19 cellular contexts compared by ENCODE assay signal in the genomic region with DNA sequence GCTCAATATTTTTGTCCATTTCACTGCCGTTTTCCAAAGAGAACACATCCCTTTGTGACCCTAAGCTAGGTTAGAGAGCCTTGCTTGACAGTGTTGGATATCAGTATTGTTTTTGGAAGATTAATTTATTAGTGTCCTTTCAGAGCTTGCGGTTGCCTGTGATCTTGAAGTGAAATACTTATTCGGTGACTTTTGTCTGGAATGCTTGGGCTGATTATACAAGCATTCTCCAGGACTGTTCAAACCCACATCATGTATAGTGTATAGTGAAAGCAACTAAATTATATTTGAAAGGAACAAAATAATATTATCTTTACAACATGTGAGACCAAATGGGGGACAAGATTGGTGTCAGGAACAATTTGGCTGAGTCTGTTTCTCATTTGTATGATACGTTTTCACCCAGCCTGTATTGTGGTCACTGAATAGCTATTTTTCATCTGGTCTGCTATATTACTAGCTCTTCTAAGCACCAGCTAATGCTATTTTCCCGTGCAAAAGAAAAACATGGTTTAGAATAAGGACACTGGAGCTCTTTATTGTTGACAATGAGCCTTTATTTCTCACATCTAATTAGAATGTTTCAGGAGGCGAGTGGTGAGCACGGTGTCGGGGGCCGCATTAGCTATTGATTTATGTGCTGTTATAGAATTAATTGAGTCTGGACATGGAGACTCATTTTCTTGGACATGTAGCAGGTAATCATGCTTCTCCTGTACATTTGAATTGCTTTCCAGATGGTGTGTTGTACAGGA.
DNase-seq lines count a peak whose midpoint lies in the region; ATAC-seq, FAIRE-seq and TF ChIP-seq lines count a peak whose summit lies in the region.
"Had no signal": no experiment of that assay in that cellular context is flagged by ENCODE, and none has a peak within 500 bp of the region (broad histone marks: within the 10 kb centered on the region; RNA-seq: fewer than 3 reads in every experiment).

No MANE protein-coding gene starts in this region.

- H4K20me1 ChIP-seq in IMR-90 (ENCODE audit: insufficient read depth, low read length) (0 out of 2 replicates have a peak, but pooled peaks cover 13% of the 10 kb centered on the region), astrocyte (ENCODE audit: insufficient read depth, low read length) (peaks cover 8% of the 10 kb centered on the region)

- H2AK5ac ChIP-seq in IMR-90 (ENCODE audit: low read depth, low read length): no peak overlapping the region

- no peak overlapping the region for H3K4ac ChIP-seq in IMR-90 (ENCODE audit: low read depth, low read length)

- H3K27ac Mint-ChIP-seq in astrocyte (ENCODE audit: unreplicated experiment): no peak overlapping the region

- H4K5ac ChIP-seq in IMR-90 (ENCODE audit: low read depth, low read length): no peak overlapping the region

- BruUV-seq in IMR-90 (replicated peaks; lab: Mats Ljungman, UMichigan): no TSS peak

- no peaks in the 10 kb centered on the region for H3K9me3 Mint-ChIP-seq in astrocyte (ENCODE audit: unreplicated experiment)
- H3K9me3 Mint-ChIP-seq: stimulated activated naive CD8-positive, alpha-beta T cell treated with anti-CD3 and anti-CD28 coated beads, Interleukin-15, Interleukin-2, amounts not matched to agents 100 ng/mL and 50 ng/mL, for 24 hours had no signal

- no CpG with 5 or more reads among the region's 9 CpGs for WGBS in IMR-90 (ENCODE audit: extremely low coverage in 2 of 2, insufficient read length in 1 of 2), 2 experiments

- H2AK9ac ChIP-seq in IMR-90 (replicated peaks; ENCODE audit: low read depth, low read length, poor library complexity): no peak overlapping the region

- no peaks in the 10 kb centered on the region for H3K36me3 ChIP-seq in IMR-90 (ENCODE audit: control insufficient read depth, insufficient read depth, low read length)
- H3K36me3 ChIP-seq in astrocyte (ENCODE audit: insufficient read depth, low read length): no peaks in the 10 kb centered on the region
- H3K36me3 ChIP-seq: cardiac muscle cell, gastrocnemius medialis, vagina had no signal

- H3K4me3 ChIP-seq in IMR-90 (ENCODE audit: insufficient read depth, low read depth, low read length) (no peak overlapping the region), astrocyte (ENCODE audit: insufficient read depth, low read depth, low read length) (peak overlapping the region; percentile 15), retinal pigment epithelial cell (ENCODE audit: low read length) (no peak overlapping the region)
- H3K4me3 ChIP-seq: cardiac muscle cell, gastrocnemius medialis, vagina had no signal

- H3K4me1 Mint-ChIP-seq in astrocyte (ENCODE audit: low read depth, unreplicated experiment): peaks cover 34% of the 10 kb centered on the region

- intact Hi-C loops in IMR-90 (cut with micrococcal nuclease): no loop called here

- no peak overlapping the region for H3K27ac ChIP-seq in IMR-90 (ENCODE audit: insufficient read depth, low read length)
- peak overlapping the region; percentile 73 for H3K27ac ChIP-seq in astrocyte (ENCODE audit: low read depth, low read length)
- H3K27ac ChIP-seq: cardiac muscle cell, gastrocnemius medialis, vagina had no signal

- dilution Hi-C loops in IMR-90 (cut with HindIII; ENCODE audit: low sequenced_read_pairs, unreplicated experiment): no loop called here

- no peak overlapping the region for H4K8ac ChIP-seq in IMR-90 (ENCODE audit: low read depth in 2 of 2, low read length in 2 of 2)

- no peak for FAIRE-seq in astrocyte (lab: Jason Lieb, UNC)
- FAIRE-seq: HepG2 had no signal

- H3K9me3 ChIP-seq in IMR-90 (ENCODE audit: control insufficient read depth, insufficient read depth, low read length) (no peaks in the 10 kb centered on the region), astrocyte (ENCODE audit: insufficient read depth, low read depth, low read length) (no peaks in the 10 kb centered on the region)
- H3K9me3 ChIP-seq: Caco-2, gastrocnemius medialis, vagina had no signal

- POLR2A ChIA-PET in IMR-90 (lab: Charles Lee; ENCODE audit: unreplicated experiment): interaction anchor here (0.5 kb wide), 1 partner anchor 15 kb away, joined by 3 read pairs; no protein-coding TSS in a partner anchor

- H3K36me3 Mint-ChIP-seq in astrocyte (ENCODE audit: low read depth, unreplicated experiment): no peaks in the 10 kb centered on the region

- no peaks in the 10 kb centered on the region for H3K27me3 Mint-ChIP-seq in astrocyte (ENCODE audit: low read depth, unreplicated experiment)
- H3K27me3 Mint-ChIP-seq: stimulated activated naive CD8-positive, alpha-beta T cell treated with anti-CD3 and anti-CD28 coated beads, Interleukin-15, Interleukin-2, amounts not matched to agents 100 ng/mL and 50 ng/mL, for 24 hours had no signal

- peaks cover 10 to 29% of the 10 kb centered on the region in 2 experiments for H3K79me1 ChIP-seq in IMR-90 (ENCODE audit: low read depth in 1 of 2, low read length in 2 of 2)

- H3K4me1 ChIP-seq in IMR-90 (ENCODE audit: control insufficient read depth, insufficient read depth, low read length): peaks cover 15% of the 10 kb centered on the region; the same call in 1 of the 2 replicates
- peaks cover 45% of the 10 kb centered on the region for H3K4me1 ChIP-seq in astrocyte (ENCODE audit: insufficient read depth, low read length)
- H3K4me1 ChIP-seq: Caco-2, gastrocnemius medialis, vagina had no signal

- DNase-seq in IMR-90 (peak; percentile 69), astrocyte (ENCODE audit: low read depth) (peak; percentile 90), foreskin melanocyte (peak; percentile 78), retinal pigment epithelial cell (ENCODE audit: low read depth) (peak; percentile 73), NCI-H146 (lab: John Stamatoyannopoulos, UW) (no peak), KBM-7 (no peak), AML-193 (lab: John Stamatoyannopoulos, UW) (no peak)
- DNase-seq: activated CD4-positive, CD25-positive, alpha-beta regulatory T cell treated with anti-CD3 and anti-CD28 coated beads, Interleukin-2, amount 50 U/mL, for 72 hours; activated naive CD4-positive, alpha-beta T cell; Caco-2; gastrocnemius medialis; GDM1; mesendoderm; occipital lobe had no signal

- in situ Hi-C loops in IMR-90 (cut with MboI; ENCODE audit: low sequenced_read_pairs) (no loop called here), KBM-7 (cut with MboI; ENCODE audit: low pct_unique_long_range_greater_than_20kb, low sequenced_read_pairs) (loop anchor here (25.0 kb wide), 1 partner anchor 107 kb away; no protein-coding TSS in a partner anchor)

- TF ChIP-seq POLR2A in IMR-90 (IDR thresholded peaks at IDR 0.05; ENCODE audit: low read depth, low read length): no peak

- H3K4me3 Mint-ChIP-seq in astrocyte (ENCODE audit: unreplicated experiment): no peak overlapping the region
- H3K4me3 Mint-ChIP-seq: stimulated activated naive CD8-positive, alpha-beta T cell treated with anti-CD3 and anti-CD28 coated beads, Interleukin-15, Interleukin-2, amounts not matched to agents 100 ng/mL and 50 ng/mL, for 24 hours had no signal

- ATAC-seq in IMR-90 (ENCODE audit: low read depth) (peak; percentile 61), GM18520 (IDR thresholded peaks at IDR 0.05; ENCODE audit: unreplicated experiment) (no peak)
- ATAC-seq: gastrocnemius medialis, HepG2 had no signal

- peak overlapping the region; percentile 60; the same call in 1 of the 2 replicates for H3K18ac ChIP-seq in IMR-90 (ENCODE audit: low read depth, low read length)

- H3K27me3 ChIP-seq in IMR-90 (ENCODE audit: control insufficient read depth, insufficient read depth, low read length) (no peaks in the 10 kb centered on the region), astrocyte (ENCODE audit: insufficient read depth, low read length) (no peaks in the 10 kb centered on the region)
- H3K27me3 ChIP-seq: cardiac muscle cell, gastrocnemius medialis, vagina had no signal

- no peaks in the 10 kb centered on the region for H3K79me2 ChIP-seq in astrocyte (ENCODE audit: insufficient read depth, low read length)

- no peak overlapping the region for H2BK15ac ChIP-seq in IMR-90 (ENCODE audit: low read depth, low read length)

- no peak overlapping the region for H4K91ac ChIP-seq in IMR-90 (ENCODE audit: insufficient read depth, low read depth, low read length)

- H3K4me2 ChIP-seq in IMR-90 (ENCODE audit: low read depth, low read length): peak overlapping the region; percentile 91
- H3K4me2 ChIP-seq in astrocyte (ENCODE audit: low read length): peak overlapping the region; percentile 79

- no peak overlapping the region for H2BK20ac ChIP-seq in IMR-90 (ENCODE audit: low read depth, low read length)

- H2BK5ac ChIP-seq in IMR-90 (ENCODE audit: low read depth, low read length, poor library complexity, severe bottlenecking): peak overlapping the region; percentile 26

- CTCF ChIA-PET in IMR-90 (lab: Yijun Ruan, JAX): no interaction called here

- no peak for TF ChIP-seq RAD21 in IMR-90 (IDR thresholded peaks at IDR 0.05; ENCODE audit: low read length)

- H2BK120ac ChIP-seq in IMR-90 (ENCODE audit: low read depth, low read length): no peak overlapping the region

- H3K14ac ChIP-seq in IMR-90 (replicated peaks; ENCODE audit: low read depth, low read length): no peak overlapping the region

- peaks cover 12% of the 10 kb centered on the region for H3K9me1 ChIP-seq in IMR-90 (ENCODE audit: insufficient read depth, low read length)

- no peak overlapping the region for H3K23ac ChIP-seq in IMR-90 (ENCODE audit: low read depth, low read length)

- H3K9ac ChIP-seq in IMR-90 (ENCODE audit: low read depth, low read length) (no peak overlapping the region), astrocyte (ENCODE audit: low read length) (peak overlapping the region; percentile 39)

- H2AFZ ChIP-seq in IMR-90 (replicated peaks; ENCODE audit: low read length, poor library complexity) (no peak overlapping the region), astrocyte (ENCODE audit: low read depth, low read length) (no peak overlapping the region)

- TF ChIP-seq CTCF in IMR-90 (conservative IDR thresholded peaks at IDR 0.05; ENCODE audit: low read depth, low read length): no peak
- no peak for TF ChIP-seq CTCF in astrocyte (IDR thresholded peaks at IDR 0.05; ENCODE audit: insufficient read depth, low read depth, low read length)
- TF ChIP-seq CTCF in retinal pigment epithelial cell (conservative IDR thresholded peaks at IDR 0.05; ENCODE audit: low read depth, low read length): no peak

- H3K56ac ChIP-seq in IMR-90 (ENCODE audit: extremely low read depth, insufficient read depth, low read length): no peak overlapping the region

TF ChIP-seq in IMR-90, 13 proteins besides CTCF, POLR2A, EP300 and RAD21:
- TF ChIP-seq FOS (IDR thresholded peaks at IDR 0.05; ENCODE audit: low read depth, low read length) (no peak), CEBPB (IDR thresholded peaks at IDR 0.05; ENCODE audit: low read depth, low read length) (no peak)

Comparison
In these comparisons a context has a peak if more than half of its experiments do, and no peak if none do; other contexts are left out.
1. DNase-seq: peak in IMR-90 (single experiment), astrocyte (single experiment), foreskin melanocyte (single experiment) and retinal pigment epithelial cell (single experiment); none in NCI-H146 (single experiment), KBM-7 (single experiment) and AML-193 (0 of 2).